ENCODE assay signal across 7 cellular contexts in the genomic region with DNA sequence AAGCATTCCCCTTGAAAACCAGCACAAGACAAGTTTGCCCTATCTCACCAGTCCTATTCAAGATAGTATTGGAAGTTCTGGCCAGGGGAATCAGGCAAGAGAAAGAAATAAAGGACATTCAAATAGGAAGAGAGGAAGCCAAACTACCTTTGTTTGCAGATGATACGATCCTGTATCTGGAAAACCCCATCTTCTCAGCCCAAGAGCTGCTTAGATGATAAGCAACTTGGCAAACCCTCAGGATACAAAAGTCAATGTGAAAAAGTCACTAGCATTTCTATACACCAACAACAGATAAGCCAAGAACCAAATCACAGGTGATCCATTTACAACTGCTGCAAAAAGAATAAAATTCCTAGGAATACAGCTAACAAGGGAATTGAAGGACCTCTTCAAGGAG.
"Had no signal": no experiment of that assay in that cellular context is flagged by ENCODE, and none has a peak within 500 bp of the region (broad histone marks: within the 10 kb centered on the region; RNA-seq: fewer than 3 reads in every experiment).

No MANE protein-coding gene starts in this region.

- ATAC-seq: K562 had no signal

- H3K9ac ChIP-seq: KMS-11 had no signal

- H3K27ac ChIP-seq: HL-60, KMS-11 had no signal

- H3K4me3 ChIP-seq: K562 had no signal

- DNase-seq: IMR-90, KBM-7, KG1 had no signal

- H3K4me2 ChIP-seq: KMS-11 had no signal

- FAIRE-seq: HTR-8/SVneo, K562 had no signal
